19 cellular contexts compared by ENCODE assay signal in genomic region chr11:69294621-69295078, GRCh38. TPM values are rescaled to one million over a fixed set of nuclear protein-coding genes. Genes with fewer than 3 reads are reported as not detected.
A peak's percentile ranks its signal among the peaks of the same experiment; 100 is the strongest.
DNase-seq lines count a peak whose midpoint lies in the region; ATAC-seq, FAIRE-seq and TF ChIP-seq lines count a peak whose summit lies in the region.
"Had no signal": no experiment of that assay in that cellular context is flagged by ENCODE, and none has a peak within 500 bp of the region (broad histone marks: within the 10 kb centered on the region; RNA-seq: fewer than 3 reads in every experiment).

No MANE protein-coding gene starts in this region.

- H3K9me2 ChIP-seq in MM.1S (replicated peaks; ENCODE audit: insufficient read depth, low read length): no peaks in the 10 kb centered on the region

- no peak overlapping the region for H2BK20ac ChIP-seq in H1 (ENCODE audit: low read length)

- no peak overlapping the region; the same call in 1 of the 2 replicates for H4K8ac ChIP-seq in H1 (ENCODE audit: extremely low read depth, insufficient read depth, low read length)

- H3K18ac ChIP-seq in H1 (ENCODE audit: extremely low read depth, low read length): no peak overlapping the region

- H3K36me3 ChIP-seq in MM.1S (replicated peaks; ENCODE audit: insufficient read depth, low read length) (no peaks in the 10 kb centered on the region), H1 (ENCODE audit: control insufficient read depth in 2 of 4, insufficient read depth in 4 of 4, low read length in 3 of 4) (no peaks in the 10 kb centered on the region), stomach (no peaks in the 10 kb centered on the region)
- H3K36me3 ChIP-seq: cardiac muscle cell, esophagus muscularis mucosa had no signal

- peaks cover 57% of the 10 kb centered on the region for H3K4me1 Mint-ChIP-seq in activated CD8-positive, alpha-beta T cell treated with anti-CD3 and anti-CD28 coated beads, Interleukin-2, amount 10 ng/mL, durations not matched to agents 7 days and 5 days (ENCODE audit: low read depth)
- peaks cover 47% of the 10 kb centered on the region for H3K4me1 Mint-ChIP-seq in activated CD8-positive, alpha-beta T cell treated with anti-CD3 and anti-CD28 coated beads for 36 hours (ENCODE audit: low read depth)
- H3K4me1 Mint-ChIP-seq in activated T-helper 17 cell treated with anti-CD3 and anti-CD28 coated beads, Interleukin-2, amount 50 U/mL, for 72 hours: peaks cover 18% of the 10 kb centered on the region

- H3K27me3 ChIP-seq in MM.1S (replicated peaks; ENCODE audit: insufficient read depth, low read length) (no peaks in the 10 kb centered on the region), H1 (replicated peaks in 1 of 4; ENCODE audit: control insufficient read depth in 3 of 4, extremely low read depth in 1 of 4, insufficient read depth in 3 of 4, low read length in 3 of 4) (no peaks in the 10 kb centered on the region; a peak in 1 of 7 replicates), stomach (no peaks in the 10 kb centered on the region)
- H3K27me3 ChIP-seq: cardiac muscle cell had no signal

- no peaks in the 10 kb centered on the region for H3K27me3 Mint-ChIP-seq in activated CD8-positive, alpha-beta T cell treated with anti-CD3 and anti-CD28 coated beads, Interleukin-2, amount 10 ng/mL, durations not matched to agents 7 days and 5 days (ENCODE audit: low read depth)
- H3K27me3 Mint-ChIP-seq in activated CD8-positive, alpha-beta T cell treated with anti-CD3 and anti-CD28 coated beads for 36 hours: no peaks in the 10 kb centered on the region
- peaks cover 2% of the 10 kb centered on the region for H3K27me3 Mint-ChIP-seq in activated T-helper 17 cell treated with anti-CD3 and anti-CD28 coated beads, Interleukin-2, amount 50 U/mL, for 72 hours

- peaks cover 46% of the 10 kb centered on the region for H3F3A ChIP-seq in MM.1S (ENCODE audit: insufficient read depth, low read length)

- POLR2A ChIA-PET in activated CD8-positive, alpha-beta T cell treated with anti-CD3 and anti-CD28 coated beads, Interleukin-2, amount 10 ng/mL, durations not matched to agents 7 days and 5 days (lab: Charles Lee): no interaction called here
- POLR2A ChIA-PET in activated CD8-positive, alpha-beta T cell treated with anti-CD3 and anti-CD28 coated beads for 36 hours (lab: Charles Lee): no interaction called here
- POLR2A ChIA-PET in H1 (lab: Charles Lee; ENCODE audit: partially characterized antibody): interaction anchor here (1.5 to 2.9 kb wide), 3 partner anchors 342 to 351 kb away, joined by 3 to 8 read pairs (median 6); no protein-coding TSS in a partner anchor

- peaks cover 46% of the 10 kb centered on the region for H3K79me2 ChIP-seq in MM.1S (ENCODE audit: low read length)
- no peaks in the 10 kb centered on the region for H3K79me2 ChIP-seq in H1 (ENCODE audit: control insufficient read depth in 1 of 2, insufficient read depth in 2 of 2, low read length in 2 of 2)

- H4K91ac ChIP-seq in H1 (replicated peaks; ENCODE audit: insufficient read length, low read length): no peak overlapping the region

- TF ChIP-seq POLR2A in H1 (IDR thresholded peaks at IDR 0.05; ENCODE audit: control extremely low read depth in 1 of 2, low read depth in 2 of 2, low read length in 2 of 2) (no peak), stomach (IDR thresholded peaks at IDR 0.05) (no peak)

- CTCF ChIA-PET in activated CD8-positive, alpha-beta T cell treated with anti-CD3 and anti-CD28 coated beads, Interleukin-2, amount 10 ng/mL, durations not matched to agents 7 days and 5 days (lab: Charles Lee): no interaction called here
- CTCF ChIA-PET in activated CD8-positive, alpha-beta T cell treated with anti-CD3 and anti-CD28 coated beads for 36 hours (lab: Charles Lee): interaction anchor here (1.2 kb wide), 1 partner anchor 348 kb away, joined by 6 read pairs; no protein-coding TSS in a partner anchor
- CTCF ChIA-PET in H1 (lab: Charles Lee; ENCODE audit: partially characterized antibody): interaction anchor here (1.2 to 4.5 kb wide), 7 partner anchors 14 to 380 kb away, joined by 3 to 31 read pairs (median 4); no protein-coding TSS in a partner anchor

- peaks cover 45% of the 10 kb centered on the region for H3K4me1 ChIP-seq in MM.1S (ENCODE audit: low read length)
- peaks cover 0 to 2% (median under 1%) of the 10 kb centered on the region in 4 experiments; a peak in 2 of 7 replicates for H3K4me1 ChIP-seq in H1 (replicated peaks in 1 of 4; ENCODE audit: control insufficient read depth in 3 of 4, insufficient read depth in 4 of 4, low read length in 3 of 4)
- peaks cover 38 to 77% (median 51%) of the 10 kb centered on the region in 4 donors for H3K4me1 ChIP-seq in stomach

- ATAC-seq in activated CD8-positive, alpha-beta T cell treated with anti-CD3 and anti-CD28 coated beads, Interleukin-2, amount 10 ng/mL, durations not matched to agents 7 days and 5 days: no peak
- no peak for ATAC-seq in activated CD8-positive, alpha-beta T cell treated with anti-CD3 and anti-CD28 coated beads for 36 hours
- no peak for ATAC-seq in activated T-helper 17 cell treated with anti-CD3 and anti-CD28 coated beads, Interleukin-2, amount 50 U/mL, for 72 hours (replicated peaks)
- ATAC-seq in HG03045 (IDR thresholded peaks at IDR 0.05; ENCODE audit: unreplicated experiment): no peak

- intact Hi-C loops in activated CD8-positive, alpha-beta T cell treated with anti-CD3 and anti-CD28 coated beads for 36 hours (cut with micrococcal nuclease): loop anchor here (5.0 to 10.0 kb wide), 4 partner anchors 150 to 350 kb away; partner anchors contain the start of gene CCND1
- intact Hi-C loops in stomach (cut with DNase I; ENCODE audit: low total_unique reads): no loop called here

- no peak for FAIRE-seq in H1 (lab: Jason Lieb, UNC)
- FAIRE-seq: A204.1, small intestine had no signal

- H3K23me2 ChIP-seq in H1 (ENCODE audit: low read depth, low read length): peaks cover 7% of the 10 kb centered on the region; the same call in 1 of the 2 replicates

- H3K36me3 Mint-ChIP-seq in activated CD8-positive, alpha-beta T cell treated with anti-CD3 and anti-CD28 coated beads, Interleukin-2, amount 10 ng/mL, durations not matched to agents 7 days and 5 days (ENCODE audit: low read depth): peaks cover 1% of the 10 kb centered on the region
- H3K36me3 Mint-ChIP-seq in activated CD8-positive, alpha-beta T cell treated with anti-CD3 and anti-CD28 coated beads for 36 hours (ENCODE audit: low read depth): no peaks in the 10 kb centered on the region
- H3K36me3 Mint-ChIP-seq in activated T-helper 17 cell treated with anti-CD3 and anti-CD28 coated beads, Interleukin-2, amount 50 U/mL, for 72 hours (ENCODE audit: low read depth): no peaks in the 10 kb centered on the region

- no peak overlapping the region for H2BK15ac ChIP-seq in H1 (ENCODE audit: low read length)

- no peaks in the 10 kb centered on the region for H3K79me1 ChIP-seq in H1 (ENCODE audit: low read depth, low read length)

- TF ChIP-seq CTCF in activated CD8-positive, alpha-beta T cell treated with anti-CD3 and anti-CD28 coated beads for 36 hours (IDR thresholded peaks at IDR 0.05): no peak
- TF ChIP-seq CTCF in MM.1S (IDR thresholded peaks at IDR 0.05; ENCODE audit: low read length): no peak
- no peak for TF ChIP-seq CTCF in H1 (IDR thresholded peaks at IDR 0.05; ENCODE audit: control extremely low read depth in 1 of 3, insufficient read depth in 1 of 3, low read depth in 1 of 3, low read length in 3 of 3)
- TF ChIP-seq CTCF in stomach (IDR thresholded peaks at IDR 0.05): no peak

- H3K9me3 Mint-ChIP-seq in activated CD8-positive, alpha-beta T cell treated with anti-CD3 and anti-CD28 coated beads, Interleukin-2, amount 10 ng/mL, durations not matched to agents 7 days and 5 days (ENCODE audit: insufficient read depth): no peaks in the 10 kb centered on the region
- H3K9me3 Mint-ChIP-seq in activated CD8-positive, alpha-beta T cell treated with anti-CD3 and anti-CD28 coated beads for 36 hours: no peaks in the 10 kb centered on the region
- H3K9me3 Mint-ChIP-seq in activated T-helper 17 cell treated with anti-CD3 and anti-CD28 coated beads, Interleukin-2, amount 50 U/mL, for 72 hours: no peaks in the 10 kb centered on the region

- H3K4ac ChIP-seq in H1 (replicated peaks; ENCODE audit: insufficient read length, low read depth, low read length): no peak overlapping the region

- no peak overlapping the region for H3K14ac ChIP-seq in H1 (ENCODE audit: insufficient read length)

- H3K4me3 ChIP-seq in MM.1S (ENCODE audit: low read length) (peak overlapping the region; percentile 88), H1 (ENCODE audit: extremely low read depth in 1 of 4, insufficient read depth in 2 of 4, low read depth in 3 of 4, low read length in 4 of 4) (no peak overlapping the region), stomach (peak overlapping the region in 1 of 4 donors; percentile 25)
- H3K4me3 ChIP-seq: cardiac muscle cell, esophagus muscularis mucosa had no signal

- H2AFZ ChIP-seq in MM.1S (ENCODE audit: low read length): no peak overlapping the region
- H2AFZ ChIP-seq in H1 (ENCODE audit: low read length): no peak overlapping the region

- no peak overlapping the region for H2AK5ac ChIP-seq in H1 (ENCODE audit: low read depth, low read length)

- no peak overlapping the region for H3K4me3 Mint-ChIP-seq in activated CD8-positive, alpha-beta T cell treated with anti-CD3 and anti-CD28 coated beads, Interleukin-2, amount 10 ng/mL, durations not matched to agents 7 days and 5 days
- no peak overlapping the region for H3K4me3 Mint-ChIP-seq in activated CD8-positive, alpha-beta T cell treated with anti-CD3 and anti-CD28 coated beads for 36 hours
- no peak overlapping the region for H3K4me3 Mint-ChIP-seq in activated T-helper 17 cell treated with anti-CD3 and anti-CD28 coated beads, Interleukin-2, amount 50 U/mL, for 72 hours
- H3K4me3 Mint-ChIP-seq: activated CD8-positive, alpha-beta memory T cell treated with anti-CD3 and anti-CD28 coated beads, Interleukin-2, amount 10 ng/mL, durations not matched to agents 7 days and 5 days had no signal

- H4K20me1 ChIP-seq in MM.1S (ENCODE audit: insufficient read depth, low read length) (no peaks in the 10 kb centered on the region), H1 (replicated peaks in 1 of 2; ENCODE audit: control insufficient read depth in 1 of 2, insufficient read depth in 2 of 2, low read length in 2 of 2) (peaks cover 0 to 7% of the 10 kb centered on the region in 2 experiments)

- no peak overlapping the region for H3K56ac ChIP-seq in H1 (replicated peaks; ENCODE audit: insufficient read length, low read depth, low read length)

- TF ChIP-seq RAD21 in H1 (IDR thresholded peaks at IDR 0.05 in 1 of 2, conservative IDR thresholded peaks at IDR 0.05 in 1 of 2; ENCODE audit: low read depth in 2 of 2, low read length in 2 of 2): no peak

- no peak for DNase-seq in activated CD8-positive, alpha-beta T cell treated with anti-CD3 and anti-CD28 coated beads, Interleukin-2, amount 10 ng/mL, durations not matched to agents 7 days and 5 days
- no peak for DNase-seq in activated CD8-positive, alpha-beta T cell treated with anti-CD3 and anti-CD28 coated beads for 36 hours
- no peak for DNase-seq in MM.1S
- no peak for DNase-seq in H1 (ENCODE audit: low read depth in 1 of 2, low spot score in 2 of 2)
- no peak for DNase-seq in stomach
- DNase-seq in cortex of kidney (lab: John Stamatoyannopoulos, UW): no peak
- DNase-seq: amniotic stem cell, DMS79, NCI-H1092 treated with DMSO at 0.1 percent for 48 hours, NCI-H2107, NCI-H524 treated with DMSO at 0.1 percent for 48 hours, small intestine had no signal

- no peak overlapping the region for H2BK120ac ChIP-seq in H1 (replicated peaks; ENCODE audit: low read depth, low read length)

- H3K9me3 ChIP-seq in MM.1S (replicated peaks; ENCODE audit: insufficient read depth, low read length) (no peaks in the 10 kb centered on the region), H1 (ENCODE audit: insufficient read depth in 2 of 2, low read depth in 1 of 2, low read length in 1 of 2) (0 out of 4 replicates have a peak, but pooled peaks cover 0 to 2% of the 10 kb centered on the region in 2 experiments), stomach (no peaks in the 10 kb centered on the region)
- H3K9me3 ChIP-seq: esophagus muscularis mucosa had no signal

- no peak overlapping the region for H2BK5ac ChIP-seq in H1 (ENCODE audit: low read depth, low read length)

- no peak for TF ChIP-seq EP300 in H1 (IDR thresholded peaks at IDR 0.05; ENCODE audit: borderline replicate concordance in 1 of 2, low read depth in 2 of 2, low read length in 2 of 2)
- no peak for TF ChIP-seq EP300 in stomach (IDR thresholded peaks at IDR 0.05)

- peak overlapping the region; percentile 98 for H3K27ac ChIP-seq in MM.1S (ENCODE audit: low read length)
- no peak overlapping the region for H3K27ac ChIP-seq in H1 (ENCODE audit: low read depth, low read length)
- peak overlapping the region in 3 of 5 donors; percentile 65 to 95 (median 92) for H3K27ac ChIP-seq in stomach
- H3K27ac ChIP-seq: cardiac muscle cell, esophagus muscularis mucosa had no signal

- peak overlapping the region; percentile 23 for H3K27ac Mint-ChIP-seq in activated CD8-positive, alpha-beta T cell treated with anti-CD3 and anti-CD28 coated beads, Interleukin-2, amount 10 ng/mL, durations not matched to agents 7 days and 5 days
- no peak overlapping the region for H3K27ac Mint-ChIP-seq in activated CD8-positive, alpha-beta T cell treated with anti-CD3 and anti-CD28 coated beads for 36 hours
- no peak overlapping the region for H3K27ac Mint-ChIP-seq in activated T-helper 17 cell treated with anti-CD3 and anti-CD28 coated beads, Interleukin-2, amount 50 U/mL, for 72 hours

- peak overlapping the region; percentile 50; the same call in 1 of the 2 replicates for H2BK12ac ChIP-seq in H1 (ENCODE audit: low read depth, low read length)

- H3K4me2 ChIP-seq in MM.1S (ENCODE audit: low read depth, low read length) (peak overlapping the region; percentile 92), H1 (ENCODE audit: insufficient read depth in 1 of 2, low read depth in 2 of 2, low read length in 2 of 2) (no peak overlapping the region)

- peak overlapping the region; percentile 89 for H3K9ac ChIP-seq in MM.1S (ENCODE audit: low read length)
- H3K9ac ChIP-seq in H1 (replicated peaks in 1 of 4; ENCODE audit: extremely low read depth in 1 of 4, low read depth in 3 of 4, low read length in 3 of 4): no peak overlapping the region

- no peak overlapping the region for H4K5ac ChIP-seq in H1 (ENCODE audit: insufficient read length, low read depth, low read length)

- 91% methylated on average over 8 of the region's 8 CpGs; no CpG with 5 or more reads in 1 of the 2 experiments for WGBS in H1 (ENCODE audit: extremely low coverage in 1 of 2, insufficient coverage in 1 of 2, insufficient read length in 1 of 2, insufficient replicate concordance in 2 of 2, low coverage in 1 of 2, low lambda C conversion rate in 2 of 2, missing lambda C conversion rate in 1 of 2), 2 experiments
- WGBS in stomach, 5 donors: 84 to 93% (median 91%) methylated on average over 3 to 8 of the region's 8 CpGs

- no peak overlapping the region for H3K23ac ChIP-seq in H1 (ENCODE audit: insufficient read length)

RNA-seq across cellular contexts. Expression of gene MYEOV, which starts 0.7 kb away (rescaled TPM):
- total RNA-seq in activated CD8-positive, alpha-beta T cell treated with anti-CD3 and anti-CD28 coated beads, Interleukin-2, amount 10 ng/mL, durations not matched to agents 7 days and 5 days: not detected
- not detected for total RNA-seq in activated CD8-positive, alpha-beta T cell treated with anti-CD3 and anti-CD28 coated beads for 36 hours
- 0.67 and 0.86 TPM in 2 replicates for total RNA-seq in H1 (2021; fragmentation: NEBNext Ultra II Directional; extraction: Animal tissue kit (Norgen Biotek cat#: 25700))
- polyA plus RNA-seq in H1 (2011; rRNA removed): 0.44 and 1.0 TPM in 2 replicates
- 0.50 TPM for polyA plus RNA-seq in H1 (2011; cell fraction: cytosol; rRNA removed)
- polyA plus RNA-seq in H1 (2011; cell fraction: nucleus; rRNA removed): 2.3 TPM
- polyA plus RNA-seq in H1 (2012, experiment 1 of 2): 0.47 to 1.2 TPM (median 0.68 TPM) in 3 of 4 replicates, not detected in the other
- 0.20 TPM for polyA plus RNA-seq in H1 (2012, experiment 2 of 2)
- 0.36 TPM for polyA plus RNA-seq in H1 (2013, experiment 1 of 2)
- polyA plus RNA-seq in H1 (2013, experiment 2 of 2): 0.35 TPM
- polyA minus RNA-seq in H1 (2011; rRNA and poly(A)+ RNA removed): 0.16 and 0.24 TPM in 2 replicates
- polyA minus RNA-seq in H1 (2011; cell fraction: cytosol; rRNA and poly(A)+ RNA removed): 0.44 TPM
- 2.0 TPM for polyA minus RNA-seq in H1 (2011; cell fraction: nucleus; rRNA and poly(A)+ RNA removed)
- 10 to 100 TPM in 1 of 5 donors, 1 to 10 TPM in 1, under 1 TPM in 1, not detected in 2; 0.92 to 11.7 (median 1.9) TPM for total RNA-seq in stomach
- polyA plus RNA-seq in stomach: 10 to 100 TPM in 2 of 3 donors, 1 to 10 TPM in 1; 5.3 to 41.5 (median 16.4) TPM
- under 1 TPM in 1 of 2 donors, not detected in 1; 0.82 TPM for total RNA-seq in activated T-helper 17 cell treated with anti-CD3 and anti-CD28 coated beads, Interleukin-2, amount 50 U/mL, for 72 hours
- total RNA-seq: activated CD8-positive, alpha-beta memory T cell treated with anti-CD3 and anti-CD28 coated beads, Interleukin-2, amount 10 ng/mL, durations not matched to agents 7 days and 5 days; esophagus muscularis mucosa; ureter had no signal
- polyA plus RNA-seq: cardiac muscle cell had no signal
